8 cellular contexts compared by ENCODE assay signal in the genomic region with DNA sequence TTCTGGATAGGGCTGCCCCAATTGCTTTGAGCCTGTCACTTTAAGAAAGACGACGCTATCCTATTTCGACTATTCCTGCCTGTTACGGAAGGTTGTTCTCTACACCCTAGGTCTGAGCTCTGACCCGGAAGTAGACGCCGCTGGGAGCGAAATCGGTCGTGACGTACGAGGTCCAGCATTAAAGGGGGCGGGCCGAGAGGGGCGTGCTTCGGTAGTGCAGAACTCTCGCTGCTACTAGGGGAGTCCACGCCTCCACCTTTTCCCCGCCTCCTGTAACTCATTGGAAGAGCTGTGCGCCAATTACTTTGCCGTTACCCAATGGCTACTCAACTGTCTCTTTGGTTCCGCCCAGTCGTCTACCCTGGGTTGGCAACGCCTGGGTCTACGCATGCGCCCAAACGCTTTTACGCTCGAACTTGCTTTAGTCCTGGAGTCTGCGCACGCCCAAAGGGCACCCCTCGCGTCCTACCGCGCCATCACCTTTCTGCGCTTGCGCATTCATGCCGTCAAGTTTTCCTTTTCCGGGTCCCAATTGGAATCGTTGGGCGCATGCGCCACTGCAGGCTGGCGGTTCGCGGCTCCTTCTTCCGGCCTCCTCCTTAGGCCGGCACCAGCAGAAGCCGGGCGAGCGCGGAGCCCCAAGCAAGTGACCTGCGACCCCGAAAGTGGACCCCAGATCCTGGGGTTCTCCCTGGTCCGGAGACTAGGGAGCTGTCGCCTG. TPM values are rescaled to one million over a fixed set of nuclear protein-coding genes. Genes with fewer than 3 reads are reported as not detected.
DNase-seq lines count a peak whose midpoint lies in the region; ATAC-seq, FAIRE-seq and TF ChIP-seq lines count a peak whose summit lies in the region.

TSS of gene PCNX3 (plus strand) at position 548 of the 721 bp plus-strand sequence. CDS start 536 bp downstream, outside the sequence.

- ATAC-seq in GM18907 (IDR thresholded peaks at IDR 0.05; ENCODE audit: unreplicated experiment): peak; percentile 77
- peak; percentile 78 for ATAC-seq in HG03159 (IDR thresholded peaks at IDR 0.05; ENCODE audit: unreplicated experiment)

- peaks cover 5% of the 10 kb centered on the region; the same call in 1 of the 2 replicates for H3K4me1 ChIP-seq in iPS-20b (ENCODE audit: insufficient read depth, low read length)

- H3K4me3 ChIP-seq in WI38 (ENCODE audit: low read depth, low read length): peak within 1 kb of the TSS; percentile 82
- H3K4me3 ChIP-seq in bronchial epithelial cell (ENCODE audit: low read depth, low read length): peak within 1 kb of the TSS; percentile 88
- peak within 1 kb of the TSS; percentile 86 for H3K4me3 ChIP-seq in iPS-20b (ENCODE audit: low read length)
- peak within 1 kb of the TSS; percentile 79 to 93 (median 90) for H3K4me3 ChIP-seq in skin epidermis

- no peaks in the 10 kb centered on the region for H3K27me3 ChIP-seq in bronchial epithelial cell (ENCODE audit: control insufficient read depth, insufficient read depth, low read length)
- H3K27me3 ChIP-seq in iPS-20b (ENCODE audit: insufficient read depth, low read length): no peaks in the 10 kb centered on the region

- in situ Hi-C loops in ACHN (cut with HindIII; ENCODE audit: low pct_ligation_motif_present, low pct_unique_long_range_greater_than_20kb, low sequenced_read_pairs): no loop called here

- no peaks in the 10 kb centered on the region for H3K9me3 ChIP-seq in iPS-20b (ENCODE audit: insufficient read depth, low read depth, low read length)

- TF ChIP-seq CTCF in WI38 (IDR thresholded peaks at IDR 0.05; ENCODE audit: low read depth, low read length) (no peak), bronchial epithelial cell (IDR thresholded peaks at IDR 0.05; ENCODE audit: insufficient read depth, low read length, severe bottlenecking) (no peak)

- DNase-seq in ACHN (peak; percentile 99), NCI-H2227 treated with DMSO at 0.1 percent for 48 hours (lab: John Stamatoyannopoulos, UW) (peak; percentile 100), bronchial epithelial cell (ENCODE audit: low read depth) (peak; percentile 100)

- FAIRE-seq in bronchial epithelial cell (lab: Jason Lieb, UNC): peak; percentile 99

- H3K9ac ChIP-seq in iPS-20b (ENCODE audit: low read depth, low read length): peak within 1 kb of the TSS; percentile 85

- H3K27ac ChIP-seq in iPS-20b (ENCODE audit: low read length) (peak within 1 kb of the TSS; percentile 60), skin epidermis (peak within 1 kb of the TSS; percentile 33 to 98 (median 95))

- peaks cover 28% of the 10 kb centered on the region for H3K36me3 ChIP-seq in bronchial epithelial cell (ENCODE audit: control insufficient read depth, insufficient read depth, low read length)
- peaks cover 40% of the 10 kb centered on the region for H3K36me3 ChIP-seq in iPS-20b (ENCODE audit: insufficient read depth, low read depth, low read length)

RNA-seq across cellular contexts. Expression of gene PCNX3, which starts in this region (rescaled TPM):
- total RNA-seq in bronchial epithelial cell: 5.3 and 10.2 TPM in 2 replicates

Comparison
In these comparisons a context has a peak if more than half of its experiments do, and no peak if none do; other contexts are left out.
1. Peak in every context shown above with its lines: DNase-seq, ATAC-seq, H3K4me3 ChIP-seq and H3K27ac ChIP-seq.